2 cellular contexts compared by ENCODE assay signal in genomic region chr1:11711490-11711889, GRCh38.
TF ChIP-seq lines count a peak whose summit lies in the region.

No MANE protein-coding gene starts in this region.

TF ChIP-seq in HCT116, 20 proteins besides CTCF, POLR2A, EP300 and RAD21:
- no peak for TF ChIP-seq CEBPB (IDR thresholded peaks at IDR 0.05; ENCODE audit: low read depth)
- TF ChIP-seq ZBTB33 (IDR thresholded peaks at IDR 0.05; ENCODE audit: extremely low read depth, insufficient replicate concordance, low read length), result no peak
- no peak for TF ChIP-seq ZFX (IDR thresholded peaks at IDR 0.05)
- TF ChIP-seq CBX3 (IDR thresholded peaks at IDR 0.05; ENCODE audit: low read depth), result no peak
- no peak for TF ChIP-seq TCF7L2 (IDR thresholded peaks at IDR 0.05; ENCODE audit: borderline replicate concordance, extremely low read depth, insufficient read depth, insufficient read length)
- no peak for TF ChIP-seq JUND (IDR thresholded peaks at IDR 0.05)
- TF ChIP-seq EZH2 (IDR thresholded peaks at IDR 0.05), result no peak
- no peak for TF ChIP-seq REST (IDR thresholded peaks at IDR 0.05; ENCODE audit: low read depth)
TF ChIP-seq in HCT116: peak in this region for 0.

TF ChIP-seq in H1, 55 proteins besides CTCF, POLR2A, EP300 and RAD21:
- TF ChIP-seq POU5F1 (IDR thresholded peaks at IDR 0.05; ENCODE audit: low read depth, low read length) (no peak), YY1 (IDR thresholded peaks at IDR 0.05; ENCODE audit: low read depth, low read length) (peak; percentile 35; the same call in 1 of the 2 replicates), BACH1 (IDR thresholded peaks at IDR 0.05; ENCODE audit: low read length) (no peak)
